Comparison of ENCODE assay signal across 13 cellular contexts in the genomic region with DNA sequence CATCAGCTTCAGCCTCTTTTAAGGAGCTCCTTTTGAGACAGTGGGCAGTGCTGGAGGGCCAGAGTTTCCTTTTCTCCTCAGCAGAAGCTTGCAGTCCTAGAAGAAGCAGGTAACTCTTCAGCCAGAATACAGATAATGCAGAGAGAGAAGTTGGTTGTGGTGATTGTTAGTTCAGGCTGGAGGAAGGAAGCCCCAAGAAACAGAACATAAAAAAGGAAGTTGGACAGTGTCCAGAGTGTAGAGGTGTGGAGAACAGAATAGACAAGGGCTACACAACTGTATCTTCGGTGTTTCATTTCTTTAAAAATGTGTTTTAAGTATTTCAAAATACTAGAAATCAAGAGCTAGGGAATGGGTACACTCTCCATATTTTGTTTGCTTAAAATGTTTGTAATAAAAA. TPM values are rescaled to one million over a fixed set of nuclear protein-coding genes. Genes with fewer than 3 reads are reported as not detected.
DNase-seq lines count a peak whose midpoint lies in the region; ATAC-seq and TF ChIP-seq lines count a peak whose summit lies in the region.
"Had no signal": no experiment of that assay in that cellular context is flagged by ENCODE, and none has a peak within 500 bp of the region (broad histone marks: within the 10 kb centered on the region; RNA-seq: fewer than 3 reads in every experiment).

No MANE protein-coding gene starts in this region.

- no peaks in the 10 kb centered on the region for H3K9me3 Mint-ChIP-seq in stimulated activated memory B cell treated with anti-CD40 and anti-IgM and Interleukin-4, amounts not matched to agents 10 μg/mL and 1 μg/mL and 100 μg/mL, for 72 hours
- H3K9me3 Mint-ChIP-seq in progenitor cell of endocrine pancreas (ENCODE audit: low read depth) = no peaks in the 10 kb centered on the region
- H3K9me3 Mint-ChIP-seq: activated CD4-positive, alpha-beta memory T cell treated with anti-CD3 and anti-CD28 coated beads, Interleukin-2, amount 10 ng/mL, durations not matched to agents 7 days and 5 days; CD8-positive, alpha-beta T cell had no signal

- H3F3A ChIP-seq in PC-9 (ENCODE audit: insufficient read depth, low read depth) = peaks cover 33% of the 10 kb centered on the region

- no peaks in the 10 kb centered on the region for H4K20me1 ChIP-seq in HCT116 (ENCODE audit: insufficient read depth)
- no peaks in the 10 kb centered on the region for H4K20me1 ChIP-seq in PC-9 (ENCODE audit: insufficient read depth)

- no peaks in the 10 kb centered on the region for H3K9me2 ChIP-seq in HCT116 (ENCODE audit: insufficient read depth)
- H3K9me2 ChIP-seq in PC-9 (ENCODE audit: insufficient read depth) = no peaks in the 10 kb centered on the region

- H3K9ac ChIP-seq in HCT116 (ENCODE audit: low read length) = peak overlapping the region; percentile 64

- BruUV-seq in HCT116 (replicated peaks; lab: Mats Ljungman, UMichigan) (no TSS peak), PC-9 (replicated peaks; lab: Mats Ljungman, UMichigan) (TSS peak; percentile 81)

- peaks cover 32 to 69% of the 10 kb centered on the region in 2 experiments for H3K4me1 ChIP-seq in HCT116 (ENCODE audit: control insufficient read depth in 1 of 2, insufficient read depth in 2 of 2, low read length in 2 of 2)
- peaks cover 50% of the 10 kb centered on the region for H3K4me1 ChIP-seq in PC-9 (replicated peaks; ENCODE audit: insufficient read depth)
- peaks cover 27 to 70% (median 33%) of the 10 kb centered on the region in 3 donors for H3K4me1 ChIP-seq in esophagus squamous epithelium
- H3K4me1 ChIP-seq in SJCRH30 = peaks cover 46% of the 10 kb centered on the region

- H3K36me3 ChIP-seq in HCT116 (ENCODE audit: control insufficient read depth in 1 of 2, insufficient read depth in 2 of 2, low read length in 2 of 2) = no peaks in the 10 kb centered on the region
- H3K36me3 ChIP-seq in PC-9 (ENCODE audit: low read depth) = no peaks in the 10 kb centered on the region
- H3K36me3 ChIP-seq in esophagus squamous epithelium = no peaks in the 10 kb centered on the region
- no peaks in the 10 kb centered on the region for H3K36me3 ChIP-seq in SJCRH30

- H3K27ac Mint-ChIP-seq in stimulated activated memory B cell treated with anti-CD40 and anti-IgM and Interleukin-4, amounts not matched to agents 10 μg/mL and 1 μg/mL and 100 μg/mL, for 72 hours = no peak overlapping the region
- H3K27ac Mint-ChIP-seq in progenitor cell of endocrine pancreas = no peak overlapping the region
- H3K27ac Mint-ChIP-seq: activated CD4-positive, alpha-beta memory T cell treated with anti-CD3 and anti-CD28 coated beads, Interleukin-2, amount 10 ng/mL, durations not matched to agents 7 days and 5 days; activated naive CD8-positive, alpha-beta T cell; CD8-positive, alpha-beta T cell; naive thymus-derived CD8-positive, alpha-beta T cell had no signal

- DNase-seq in HCT116 (ENCODE audit: low read depth, low spot score) = no peak
- no peak for DNase-seq in PC-9
- no peak for DNase-seq in esophagus squamous epithelium (lab: John Stamatoyannopoulos, UW)
- DNase-seq in SJCRH30 = no peak
- no peak for DNase-seq in progenitor cell of endocrine pancreas (ENCODE audit: low spot score, unreplicated experiment)
- no peak for DNase-seq in HuH-7 (ENCODE audit: low spot score)
- no peak for DNase-seq in NCI-H1105 (lab: John Stamatoyannopoulos, UW)
- DNase-seq: activated CD4-positive, alpha-beta memory T cell treated with anti-CD3 and anti-CD28 coated beads, Interleukin-2, amount 10 ng/mL, durations not matched to agents 7 days and 5 days; CD8-positive, alpha-beta T cell; naive thymus-derived CD8-positive, alpha-beta T cell; stimulated activated naive CD8-positive, alpha-beta T cell treated with anti-CD3 and anti-CD28 coated beads, Interleukin-15, Interleukin-2, amounts not matched to agents 100 U/mL and 50 U/mL, for 24 hours had no signal

- no peak for TF ChIP-seq RAD21 in HCT116 (IDR thresholded peaks at IDR 0.05; ENCODE audit: low read depth)

- RAD21 ChIA-PET in HCT116 (lab: Charles Lee; ENCODE audit: low non-redundant PET in 1 of 2, low total read pairs in 2 of 2, uncharacterized antibody in 2 of 2, unreplicated experiment in 2 of 2) = no interaction called here

- CTCF ChIA-PET in HCT116 (lab: Charles Lee) = interaction anchor here (1.3 kb wide), 1 partner anchor 37 kb away, joined by 3 read pairs; a partner anchor contains a TSS
- CTCF ChIA-PET in PC-9 (lab: Charles Lee) = interaction anchor here (0.7 kb wide), 1 partner anchor 69 kb away, joined by 3 read pairs; no protein-coding TSS in a partner anchor

- H3K27ac ChIP-seq in HCT116 (ENCODE audit: low read depth, low read length) (peak overlapping the region; percentile 84), PC-9 (peak overlapping the region; percentile 99), esophagus squamous epithelium (peak overlapping the region; percentile 75 to 94 (median 89)), SJCRH30 (no peak overlapping the region)

- 14 to 21% methylated on average over 1 of the region's 1 CpG for WGBS in esophagus squamous epithelium, 2 donors

- H3K4me2 ChIP-seq in HCT116 (ENCODE audit: low read length) (peak overlapping the region; percentile 81), PC-9 (peak overlapping the region; percentile 78)

- H3K79me2 ChIP-seq in HCT116 (ENCODE audit: insufficient read depth, low read length) (no peaks in the 10 kb centered on the region), PC-9 (ENCODE audit: low read depth) (peaks cover 21% of the 10 kb centered on the region)

- peaks cover 15% of the 10 kb centered on the region for H3K4me1 Mint-ChIP-seq in stimulated activated memory B cell treated with anti-CD40 and anti-IgM and Interleukin-4, amounts not matched to agents 10 μg/mL and 1 μg/mL and 100 μg/mL, for 72 hours
- peaks cover 15% of the 10 kb centered on the region for H3K4me1 Mint-ChIP-seq in progenitor cell of endocrine pancreas (ENCODE audit: low read depth)
- H3K4me1 Mint-ChIP-seq: naive thymus-derived CD8-positive, alpha-beta T cell had no signal

- no peak for ATAC-seq in HCT116
- ATAC-seq in stimulated activated memory B cell treated with anti-CD40 and anti-IgM and Interleukin-4, amounts not matched to agents 10 μg/mL and 1 μg/mL and 100 μg/mL, for 72 hours = peak; percentile 50
- ATAC-seq: CD8-positive, alpha-beta T cell; naive thymus-derived CD8-positive, alpha-beta T cell had no signal

- TF ChIP-seq POLR2A in HCT116 (IDR thresholded peaks at IDR 0.05; ENCODE audit: borderline replicate concordance, extremely low read depth, insufficient read depth, insufficient read length) = no peak
- no peak for TF ChIP-seq POLR2A in esophagus squamous epithelium (IDR thresholded peaks at IDR 0.05)

- TF ChIP-seq CTCF in HCT116 (IDR thresholded peaks at IDR 0.05 in 2 of 3, conservative IDR thresholded peaks at IDR 0.05 in 1 of 3; ENCODE audit: borderline replicate concordance in 1 of 3, insufficient read depth in 1 of 3, low read depth in 2 of 3, low read length in 2 of 3) = no peak
- TF ChIP-seq CTCF in PC-9 (conservative IDR thresholded peaks at IDR 0.05) = no peak
- no peak for TF ChIP-seq CTCF in esophagus squamous epithelium (IDR thresholded peaks at IDR 0.05)
- TF ChIP-seq CTCF in progenitor cell of endocrine pancreas (IDR thresholded peaks at IDR 0.05; ENCODE audit: unreplicated experiment) = no peak

- peak overlapping the region; percentile 32 for H2AFZ ChIP-seq in HCT116 (ENCODE audit: low read depth, low read length, poor library complexity, severe bottlenecking)
- no peak overlapping the region for H2AFZ ChIP-seq in PC-9

- H3K27me3 Mint-ChIP-seq in stimulated activated memory B cell treated with anti-CD40 and anti-IgM and Interleukin-4, amounts not matched to agents 10 μg/mL and 1 μg/mL and 100 μg/mL, for 72 hours = peaks cover 15% of the 10 kb centered on the region
- H3K27me3 Mint-ChIP-seq in progenitor cell of endocrine pancreas = peaks cover 14% of the 10 kb centered on the region

- no peak overlapping the region for H3K4me3 Mint-ChIP-seq in stimulated activated memory B cell treated with anti-CD40 and anti-IgM and Interleukin-4, amounts not matched to agents 10 μg/mL and 1 μg/mL and 100 μg/mL, for 72 hours
- H3K4me3 Mint-ChIP-seq in progenitor cell of endocrine pancreas (ENCODE audit: low read depth) = no peak overlapping the region
- H3K4me3 Mint-ChIP-seq: activated CD4-positive, alpha-beta memory T cell treated with anti-CD3 and anti-CD28 coated beads, Interleukin-2, amount 10 ng/mL, durations not matched to agents 7 days and 5 days; activated naive CD8-positive, alpha-beta T cell; CD8-positive, alpha-beta T cell; naive thymus-derived CD8-positive, alpha-beta T cell had no signal

- H3K9me3 ChIP-seq in HCT116 (ENCODE audit: control insufficient read depth in 1 of 2, insufficient read depth in 1 of 2, low read depth in 1 of 2, low read length in 2 of 2) (no peaks in the 10 kb centered on the region), PC-9 (ENCODE audit: insufficient read depth, low read depth) (no peaks in the 10 kb centered on the region), esophagus squamous epithelium (no peaks in the 10 kb centered on the region), SJCRH30 (replicated peaks) (no peaks in the 10 kb centered on the region)

- intact Hi-C loops in HCT116 (cut with micrococcal nuclease) (no loop called here), PC-9 (cut with micrococcal nuclease; ENCODE audit: unreplicated experiment) (no loop called here), esophagus squamous epithelium (cut with DNase I) (no loop called here)

- H3K27me3 ChIP-seq in HCT116 (ENCODE audit: insufficient read depth, low read length) (no peaks in the 10 kb centered on the region), PC-9 (ENCODE audit: insufficient read depth, low read depth) (no peaks in the 10 kb centered on the region), esophagus squamous epithelium (no peaks in the 10 kb centered on the region), SJCRH30 (no peaks in the 10 kb centered on the region)

- H3K4me3 ChIP-seq in HCT116 (replicated peaks in 1 of 2; ENCODE audit: low read depth in 1 of 2, low read length in 2 of 2) (peak overlapping the region in 1 of 2 experiments; percentile 36; a peak in 2 of 4 replicates), PC-9 (peak overlapping the region; percentile 36; the same call in 1 of the 2 replicates), esophagus squamous epithelium (no peak overlapping the region), SJCRH30 (no peak overlapping the region)

- POLR2A ChIA-PET in HCT116 (lab: Charles Lee) (interaction anchor here (1.2 kb wide), 1 partner anchor 37 kb away, joined by 3 read pairs; a partner anchor contains a TSS), PC-9 (lab: Charles Lee; ENCODE audit: unreplicated experiment) (interaction anchor here (0.7 kb wide), 1 partner anchor 48 kb away, joined by 5 read pairs; no protein-coding TSS in a partner anchor)

- no peaks in the 10 kb centered on the region for H3K36me3 Mint-ChIP-seq in stimulated activated memory B cell treated with anti-CD40 and anti-IgM and Interleukin-4, amounts not matched to agents 10 μg/mL and 1 μg/mL and 100 μg/mL, for 72 hours
- no peaks in the 10 kb centered on the region for H3K36me3 Mint-ChIP-seq in progenitor cell of endocrine pancreas (ENCODE audit: insufficient read depth)
- H3K36me3 Mint-ChIP-seq: activated naive CD8-positive, alpha-beta T cell; CD8-positive, alpha-beta T cell had no signal

RNA-seq across cellular contexts. Expression of a gene that starts 6.4 kb away (rescaled TPM):
- 12.2 TPM for total RNA-seq in HCT116 (2021; ENCODE audit: unreplicated experiment)
- 26.4 and 46.3 TPM in 2 replicates for polyA plus RNA-seq in HCT116 (2012)
- total RNA-seq in PC-9 (2021) = 489 and 702 TPM in 2 replicates
- total RNA-seq in esophagus squamous epithelium = 1,000 to 10,000 TPM in 1 of 4 donors, 100 to 1,000 TPM in 3; 565 to 1,522 (median 625) TPM
- not detected in 2 replicates for total RNA-seq in SJCRH30 (2014; rRNA removed; shearing (Covaris generic))
- 22.7 and 22.8 TPM in 2 replicates for total RNA-seq in progenitor cell of endocrine pancreas
- total RNA-seq: activated CD4-positive, alpha-beta memory T cell treated with anti-CD3 and anti-CD28 coated beads, Interleukin-2, amount 10 ng/mL, durations not matched to agents 7 days and 5 days; CD8-positive, alpha-beta T cell; naive thymus-derived CD8-positive, alpha-beta T cell had no signal
- polyA plus RNA-seq: naive thymus-derived CD8-positive, alpha-beta T cell had no signal

RNA-seq across cellular contexts. Expression of a gene that starts 37.0 kb away (rescaled TPM):
- total RNA-seq in HCT116 (2021; ENCODE audit: unreplicated experiment) = 21.9 TPM
- 8.7 and 10.4 TPM in 2 replicates for polyA plus RNA-seq in HCT116 (2012)
- total RNA-seq in PC-9 (2021) = 27.9 and 29.0 TPM in 2 replicates
- total RNA-seq in esophagus squamous epithelium = 10 to 100 TPM; 24.1 to 41.4 (median 30.5) TPM
- total RNA-seq in SJCRH30 (2014; rRNA removed; shearing (Covaris generic)) = 26.8 and 27.0 TPM in 2 replicates
- total RNA-seq in progenitor cell of endocrine pancreas = 26.8 and 32.0 TPM in 2 replicates

Comparison
In these comparisons a context has a peak if more than half of its experiments do, and no peak if none do; other contexts are left out.
1. RNA of a gene that starts 6.4 kb away (total RNA-seq): 565 to 1,522 TPM in esophagus squamous epithelium and 489 to 702 TPM in PC-9; 22.7 to 22.8 TPM in progenitor cell of endocrine pancreas, 12.2 TPM in HCT116 (single experiment) and not detected in SJCRH30; every median in the first group is over 10 times any median in the second.